In genomic region chr2:97714950-97715652, GRCh38 we compare ENCODE assay signal across 14 cellular contexts. TPM values are rescaled to one million over a fixed set of nuclear protein-coding genes. Genes with fewer than 3 reads are reported as not detected.
DNase-seq lines count a peak whose midpoint lies in the region; ATAC-seq and TF ChIP-seq lines count a peak whose summit lies in the region.
"Had no signal": no experiment of that assay in that cellular context is flagged by ENCODE, and none has a peak within 500 bp of the region (broad histone marks: within the 10 kb centered on the region; RNA-seq: fewer than 3 reads in every experiment).

No MANE protein-coding gene starts in this region.

- H3K36me3 Mint-ChIP-seq in CD8-positive, alpha-beta T cell: peaks cover 54% of the 10 kb centered on the region
- H3K36me3 Mint-ChIP-seq in activated naive CD8-positive, alpha-beta T cell: peaks cover 18% of the 10 kb centered on the region
- H3K36me3 Mint-ChIP-seq in naive B cell: no peaks in the 10 kb centered on the region

- peak overlapping the region; percentile 67 for H3K4me3 ChIP-seq in BLaER1
- H3K4me3 ChIP-seq in CD8-positive, alpha-beta T cell (ENCODE audit: low read depth, low read length): peak overlapping the region; percentile 91
- H3K4me3 ChIP-seq: GM23248, psoas muscle had no signal

- H3K36me3 ChIP-seq in BLaER1: no peaks in the 10 kb centered on the region; the same call in none of the 2 replicates
- H3K36me3 ChIP-seq in CD8-positive, alpha-beta T cell (ENCODE audit: insufficient read depth, low read length): peaks cover 4% of the 10 kb centered on the region

- intact Hi-C loops in CD8-positive, alpha-beta T cell (cut with DNase I, micrococcal nuclease): loop anchor here (5.0 to 10.0 kb wide), 5 partner anchors 68 to 1440 kb away; partner anchors contain the start of genes COX5B (in 2 of the 2), TMEM131 (in 2 of the 2), LIPT1 (in 1 of the 2) and TSGA10 (in 1 of the 2)

- peaks cover 89% of the 10 kb centered on the region for H3K4me1 Mint-ChIP-seq in CD8-positive, alpha-beta T cell (ENCODE audit: low read depth)
- H3K4me1 Mint-ChIP-seq in activated naive CD8-positive, alpha-beta T cell (ENCODE audit: low read depth): peaks cover 85% of the 10 kb centered on the region
- peaks cover 43 to 62% (median 52%) of the 10 kb centered on the region in 3 donors for H3K4me1 Mint-ChIP-seq in naive B cell

- H3K9me3 ChIP-seq in BLaER1: no peaks in the 10 kb centered on the region
- H3K9me3 ChIP-seq in CD8-positive, alpha-beta T cell (ENCODE audit: low read length): no peaks in the 10 kb centered on the region
- H3K9me3 ChIP-seq: psoas muscle had no signal

- peak overlapping the region; percentile 93 for H3K9ac ChIP-seq in BLaER1
- H3K9ac ChIP-seq: GM23248 had no signal

- H3K9me3 Mint-ChIP-seq in CD8-positive, alpha-beta T cell: no peaks in the 10 kb centered on the region
- no peaks in the 10 kb centered on the region for H3K9me3 Mint-ChIP-seq in activated naive CD8-positive, alpha-beta T cell (ENCODE audit: low read depth)
- no peaks in the 10 kb centered on the region for H3K9me3 Mint-ChIP-seq in naive B cell

- H3K4me2 ChIP-seq in BLaER1: peak overlapping the region; percentile 98

- ATAC-seq in CD8-positive, alpha-beta T cell: no peak
- ATAC-seq in naive B cell (ENCODE audit: low read depth in 2 of 2) (no peak), GM18502 (IDR thresholded peaks at IDR 0.05; ENCODE audit: poor library complexity, unreplicated experiment) (no peak)

- DNase-seq in CD8-positive, alpha-beta T cell: no peak
- DNase-seq in naive B cell (no peak), AML-193 (lab: John Stamatoyannopoulos, UW) (no peak), NCI-H2196 (lab: John Stamatoyannopoulos, UW; ENCODE audit: unreplicated experiment) (no peak)
- no peak for DNase-seq in stimulated activated CD4-positive, alpha-beta T cell treated with anti-CD3 and anti-CD28 coated beads, Interleukin-4, amount 100 ng/mL, for 24 hours
- DNase-seq: GM23248, NCI-H1092 treated with DMSO at 0.1 percent for 48 hours, NCI-H2227 treated with DMSO at 0.1 percent for 48 hours had no signal

- no peaks in the 10 kb centered on the region for H3K27me3 Mint-ChIP-seq in CD8-positive, alpha-beta T cell (ENCODE audit: low read depth)
- H3K27me3 Mint-ChIP-seq in activated naive CD8-positive, alpha-beta T cell: no peaks in the 10 kb centered on the region
- no peaks in the 10 kb centered on the region for H3K27me3 Mint-ChIP-seq in naive B cell

- H4K20me1 ChIP-seq in BLaER1: no peaks in the 10 kb centered on the region

- H3K27ac Mint-ChIP-seq in CD8-positive, alpha-beta T cell: peak overlapping the region; percentile 97
- peak overlapping the region; percentile 100 for H3K27ac Mint-ChIP-seq in activated naive CD8-positive, alpha-beta T cell
- peak overlapping the region in 5 of 6 donors; percentile 16 to 68 (median 54) for H3K27ac Mint-ChIP-seq in naive B cell

- CTCF ChIA-PET in CD8-positive, alpha-beta T cell (lab: Charles Lee): interaction anchor here (1.1 to 14.6 kb wide), 6 partner anchors 17 to 125 kb away, joined by 6 to 185 read pairs (median 60); partner anchors contain the start of gene ANKRD36B

- peak overlapping the region; percentile 99 for H3K27ac ChIP-seq in BLaER1
- peak overlapping the region; percentile 88 for H3K27ac ChIP-seq in CD8-positive, alpha-beta T cell (ENCODE audit: low read depth, low read length)
- H3K27ac ChIP-seq: epithelial cell of prostate, GM23248, psoas muscle had no signal

- peak overlapping the region; percentile 96 for H3K4me3 Mint-ChIP-seq in CD8-positive, alpha-beta T cell
- peak overlapping the region; percentile 98 for H3K4me3 Mint-ChIP-seq in activated naive CD8-positive, alpha-beta T cell
- H3K4me3 Mint-ChIP-seq in naive B cell: peak overlapping the region in 3 of 8 donors; percentile 5 to 56 (median 12)

- H3K4me1 ChIP-seq in BLaER1: peaks cover 100% of the 10 kb centered on the region
- peaks cover 85% of the 10 kb centered on the region for H3K4me1 ChIP-seq in CD8-positive, alpha-beta T cell (ENCODE audit: insufficient read depth, low read length)
- H3K4me1 ChIP-seq: psoas muscle had no signal

- no peaks in the 10 kb centered on the region for H3K27me3 ChIP-seq in BLaER1
- no peaks in the 10 kb centered on the region for H3K27me3 ChIP-seq in CD8-positive, alpha-beta T cell (ENCODE audit: insufficient read depth, low read length)

- POLR2A ChIA-PET in CD8-positive, alpha-beta T cell (lab: Charles Lee): interaction anchor here (1.2 to 3.1 kb wide), 4 partner anchors 10 to 47 kb away, joined by 3 to 13 read pairs (median 6); no protein-coding TSS in a partner anchor

- TF ChIP-seq CTCF in CD8-positive, alpha-beta T cell (IDR thresholded peaks at IDR 0.05): no peak

RNA-seq across cellular contexts. Expression of gene ZAP70, which starts 1.7 kb away (rescaled TPM):
- total RNA-seq in CD8-positive, alpha-beta T cell: 100 to 1,000 TPM; 487 to 512 TPM
- polyA plus RNA-seq in naive B cell (ENCODE audit: low read depth in 6 of 6): 1 to 10 TPM; 1.6 to 3.6 (median 2.6) TPM
- total RNA-seq: GM23248, kidney epithelial cell had no signal
- polyA plus RNA-seq: GM23248 had no signal

RNA-seq across cellular contexts. Expression of gene C2orf92, which starts 45.6 kb away (rescaled TPM):
- total RNA-seq in CD8-positive, alpha-beta T cell: 1 to 10 TPM; 7.1 to 7.8 TPM
- polyA plus RNA-seq in naive B cell (ENCODE audit: low read depth in 6 of 6): 1 to 10 TPM in 2 of 6 donors, under 1 TPM in 1, not detected in 3; 0.60 to 2.5 (median 1.3) TPM

RNA-seq across cellular contexts. Expression of gene ACTR1B, which starts 51.3 kb away (rescaled TPM):
- 10 to 100 TPM; 81.9 to 82.1 TPM for total RNA-seq in CD8-positive, alpha-beta T cell
- polyA plus RNA-seq in naive B cell (ENCODE audit: low read depth in 6 of 6): 10 to 100 TPM in 4 of 6 donors, 1 to 10 TPM in 2; 8.7 to 13.9 (median 10.8) TPM
